Comparison of ENCODE assay signal across 15 cellular contexts in the genomic region with DNA sequence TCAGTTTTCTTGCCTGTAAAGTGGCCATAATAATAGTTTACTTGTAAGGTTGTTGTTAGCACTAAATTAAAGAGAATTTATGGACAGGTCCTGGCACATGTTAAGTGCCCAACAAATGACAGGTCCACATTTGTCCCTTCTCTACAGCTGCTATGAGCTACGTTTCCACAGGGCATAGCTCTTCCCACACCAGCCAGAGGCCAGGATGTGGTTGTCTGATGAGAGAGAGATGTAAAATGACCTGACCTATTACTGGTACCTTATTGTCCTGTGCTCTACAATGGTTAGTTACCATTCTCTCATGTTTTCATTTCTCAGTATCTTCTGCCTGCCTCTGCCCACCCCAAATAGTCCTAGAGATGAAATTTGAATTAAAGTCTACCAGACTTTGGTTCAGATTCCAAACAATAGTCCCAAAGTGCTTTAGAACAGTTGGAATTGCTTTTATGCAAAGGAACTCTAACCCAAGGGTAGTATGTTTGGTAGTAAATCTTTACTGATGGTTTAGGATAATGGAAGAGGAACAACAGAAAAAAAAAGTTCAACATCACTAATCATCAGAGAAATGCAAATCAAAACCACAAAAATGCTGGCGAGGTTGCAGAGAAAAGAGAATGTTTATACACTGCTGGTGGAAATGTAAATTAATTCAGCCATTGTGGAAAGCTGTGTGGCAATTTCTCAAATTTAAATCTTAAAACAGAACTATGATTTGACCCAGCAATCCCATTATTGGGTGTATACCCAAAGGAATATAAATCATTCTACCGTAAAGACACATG.
"Had no signal": no experiment of that assay in that cellular context is flagged by ENCODE, and none has a peak within 500 bp of the region (broad histone marks: within the 10 kb centered on the region; RNA-seq: fewer than 3 reads in every experiment).

No MANE protein-coding gene starts in this region.

- H3K9me3 ChIP-seq: ascending aorta, colonic mucosa, esophagus squamous epithelium, gastrocnemius medialis, heart left ventricle, suprapubic skin had no signal

- H3K4me3 ChIP-seq: ascending aorta, colonic mucosa, esophagus squamous epithelium, gastrocnemius medialis, heart left ventricle, lung, suprapubic skin had no signal

- DNase-seq: activated CD4-positive, CD25-positive, alpha-beta regulatory T cell treated with anti-CD3 and anti-CD28 coated beads, Interleukin-2, amount 50 U/mL, for 72 hours; caudate nucleus; colonic mucosa; esophagus squamous epithelium; gastrocnemius medialis; heart left ventricle; islet precursor cell; stimulated activated naive CD8-positive, alpha-beta T cell treated with anti-CD3 and anti-CD28 coated beads, Interleukin-15, Interleukin-2, amounts not matched to agents 100 U/mL and 50 U/mL, for 24 hours; T-helper 1 cell; T1000; trophoblast cell had no signal

- H3K36me3 ChIP-seq: ascending aorta, colonic mucosa, esophagus squamous epithelium, gastrocnemius medialis, heart left ventricle, suprapubic skin had no signal

- H3K27me3 ChIP-seq: ascending aorta, colonic mucosa, esophagus squamous epithelium, gastrocnemius medialis, suprapubic skin had no signal

- ATAC-seq: gastrocnemius medialis; heart left ventricle; sciatic nerve; stimulated activated naive CD8-positive, alpha-beta T cell treated with anti-CD3 and anti-CD28 coated beads, Interleukin-15, Interleukin-2, amounts not matched to agents 100 U/mL and 50 U/mL, for 24 hours had no signal

- H3K4me1 ChIP-seq: ascending aorta, colonic mucosa, esophagus squamous epithelium, gastrocnemius medialis, heart left ventricle, suprapubic skin had no signal
